ENCODE assay signal across 12 cellular contexts in the genomic region with DNA sequence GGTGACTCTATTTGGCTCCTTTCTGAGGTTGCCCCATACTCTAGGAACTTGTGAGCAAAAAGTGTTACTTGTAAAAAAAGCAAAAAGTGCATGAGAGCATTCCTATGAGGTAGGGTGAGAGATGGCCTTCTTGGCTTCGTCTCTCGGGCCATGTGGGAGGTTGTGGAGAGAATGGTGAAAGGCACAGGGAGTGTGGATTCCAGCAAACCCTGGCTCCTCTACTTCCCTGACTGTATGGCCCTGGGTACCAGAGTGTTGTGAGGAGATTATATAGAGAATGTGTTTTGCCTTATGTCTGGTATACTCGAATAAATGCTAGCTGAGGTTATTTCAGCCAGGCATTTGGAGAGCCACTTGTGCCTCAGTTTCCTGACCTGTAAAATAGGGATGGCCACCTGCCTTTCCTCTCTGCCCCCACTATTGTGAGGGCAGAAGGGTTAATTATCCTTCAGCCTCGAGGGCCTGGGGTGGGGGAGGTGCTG. TPM values are rescaled to one million over a fixed set of nuclear protein-coding genes. Genes with fewer than 3 reads are reported as not detected.
DNase-seq lines count a peak whose midpoint lies in the region; ATAC-seq, FAIRE-seq and TF ChIP-seq lines count a peak whose summit lies in the region.
"Had no signal": no experiment of that assay in that cellular context is flagged by ENCODE, and none has a peak within 500 bp of the region (broad histone marks: within the 10 kb centered on the region; RNA-seq: fewer than 3 reads in every experiment).

No MANE protein-coding gene starts in this region.

- TF ChIP-seq CTCF in pancreas (IDR thresholded peaks at IDR 0.05) (no peak), lower lobe of right lung (IDR thresholded peaks at IDR 0.05) (no peak)

- intact Hi-C loops in right cardiac atrium (cut with DNase I) = no loop called here
- intact Hi-C loops in pancreas (cut with DNase I) = no loop called here
- intact Hi-C loops in lower lobe of right lung (cut with DNase I) = no loop called here

- H3K4me3 Mint-ChIP-seq in activated T-helper 17 cell treated with anti-CD3 and anti-CD28 coated beads, Interleukin-2, amount 50 U/mL, for 72 hours = peak overlapping the region; percentile 68

- FAIRE-seq in pancreas (lab: Jason Lieb, UNC) = no peak
- FAIRE-seq: GM12878 had no signal

- H3K27ac Mint-ChIP-seq in activated T-helper 17 cell treated with anti-CD3 and anti-CD28 coated beads, Interleukin-2, amount 50 U/mL, for 72 hours = peak overlapping the region; percentile 89

- no peak overlapping the region for H3K4me3 ChIP-seq in right cardiac atrium (ENCODE audit: low read length)
- peak overlapping the region in 1 of 4 donors; percentile 40 for H3K4me3 ChIP-seq in pancreas
- no peak overlapping the region for H3K4me3 ChIP-seq in lower lobe of right lung
- H3K4me3 ChIP-seq: GM12878 had no signal

- peaks cover 9% of the 10 kb centered on the region for H3K9me3 Mint-ChIP-seq in activated T-helper 17 cell treated with anti-CD3 and anti-CD28 coated beads, Interleukin-2, amount 50 U/mL, for 72 hours

- no peaks in the 10 kb centered on the region for H3K9me3 ChIP-seq in right cardiac atrium (ENCODE audit: control insufficient read depth, low read length)
- no peaks in the 10 kb centered on the region for H3K9me3 ChIP-seq in pancreas
- no peaks in the 10 kb centered on the region for H3K9me3 ChIP-seq in lower lobe of right lung

- no peak for ATAC-seq in activated T-helper 17 cell treated with anti-CD3 and anti-CD28 coated beads, Interleukin-2, amount 50 U/mL, for 72 hours (replicated peaks)
- no peak for ATAC-seq in right cardiac atrium
- ATAC-seq in pancreas = no peak
- no peak for ATAC-seq in lower lobe of right lung
- ATAC-seq in esophagus mucosa = no peak

- 54% methylated on average over 4 of the region's 4 CpGs for WGBS in right cardiac atrium
- 23 to 32% methylated on average over 4 of the region's 4 CpGs for WGBS in pancreas, 2 donors

- H3K4me1 Mint-ChIP-seq in activated T-helper 17 cell treated with anti-CD3 and anti-CD28 coated beads, Interleukin-2, amount 50 U/mL, for 72 hours = peaks cover 64% of the 10 kb centered on the region

- H3K36me3 Mint-ChIP-seq in activated T-helper 17 cell treated with anti-CD3 and anti-CD28 coated beads, Interleukin-2, amount 50 U/mL, for 72 hours (ENCODE audit: low read depth) = no peaks in the 10 kb centered on the region

- H3K27me3 Mint-ChIP-seq in activated T-helper 17 cell treated with anti-CD3 and anti-CD28 coated beads, Interleukin-2, amount 50 U/mL, for 72 hours = no peaks in the 10 kb centered on the region

- DNase-seq in Ammon's horn (ENCODE audit: low spot score) (peak; percentile 25), right cardiac atrium (no peak), pancreas (peak in 1 of 6 donors; percentile 8), lower lobe of right lung (no peak), NCI-H2171 (lab: John Stamatoyannopoulos, UW) (no peak)
- DNase-seq in activated CD4-positive, alpha-beta T cell treated with anti-CD3 and anti-CD28 coated beads for 48 hours = no peak
- DNase-seq: activated CD8-positive, alpha-beta memory T cell treated with anti-CD3 and anti-CD28 coated beads, Interleukin-2, amount 50 U/mL, for 4 hours; DMS79 treated with DMSO at 0.1 percent for 48 hours; NCI-H524 treated with DMSO at 0.1 percent for 48 hours had no signal

- H3K36me3 ChIP-seq in pancreas (no peaks in the 10 kb centered on the region), lower lobe of right lung (no peaks in the 10 kb centered on the region)

- H3K27ac ChIP-seq in right cardiac atrium (ENCODE audit: low read length) (peak overlapping the region; percentile 78), pancreas (peak overlapping the region; percentile 54 to 88 (median 74)), lower lobe of right lung (no peak overlapping the region)

- H3K27me3 ChIP-seq in right cardiac atrium (ENCODE audit: control insufficient read depth, insufficient read depth) = no peaks in the 10 kb centered on the region
- no peaks in the 10 kb centered on the region for H3K27me3 ChIP-seq in pancreas
- H3K27me3 ChIP-seq in lower lobe of right lung (ENCODE audit: low read depth) = no peaks in the 10 kb centered on the region

- H3K4me1 ChIP-seq in right cardiac atrium (ENCODE audit: control insufficient read depth, insufficient read depth, low read length) = peaks cover 32% of the 10 kb centered on the region
- H3K4me1 ChIP-seq in pancreas = peaks cover 30 to 52% (median 36%) of the 10 kb centered on the region in 3 donors
- H3K4me1 ChIP-seq in lower lobe of right lung = peaks cover 51% of the 10 kb centered on the region

RNA-seq across cellular contexts. Expression of a gene that starts 11.0 kb away (rescaled TPM):
- total RNA-seq in activated T-helper 17 cell treated with anti-CD3 and anti-CD28 coated beads, Interleukin-2, amount 50 U/mL, for 72 hours = 10 to 100 TPM; 17.2 to 19.2 TPM
- total RNA-seq in right cardiac atrium (10 to 100 TPM; 35.7 to 58.7 (median 50.6) TPM), pancreas (10 to 100 TPM; 33.3 to 60.7 (median 41.0) TPM), lower lobe of right lung (33.1 TPM), esophagus mucosa (62.9 TPM)
- polyA plus RNA-seq in right cardiac atrium (12.6 TPM), pancreas (10 to 100 TPM; 33.8 to 42.0 TPM)
